ENCODE assay signal across 18 cellular contexts in genomic region chr4:175431635-175432034, GRCh38.
DNase-seq lines count a peak whose midpoint lies in the region; TF ChIP-seq lines count a peak whose summit lies in the region.
"Had no signal": no experiment of that assay in that cellular context is flagged by ENCODE, and none has a peak within 500 bp of the region (broad histone marks: within the 10 kb centered on the region; RNA-seq: fewer than 3 reads in every experiment).

No MANE protein-coding gene starts in this region.

- no peaks in the 10 kb centered on the region for H3K4me1 Mint-ChIP-seq in activated CD4-positive, alpha-beta T cell treated with anti-CD3 and anti-CD28 coated beads, Interleukin-2, amount 10 ng/mL, durations not matched to agents 24 days and 14 days
- H3K4me1 Mint-ChIP-seq: CD4-positive, alpha-beta memory T cell had no signal

- no peaks in the 10 kb centered on the region for H3K36me3 ChIP-seq in SK-N-MC (ENCODE audit: insufficient read depth, low read length)
- no peaks in the 10 kb centered on the region for H3K36me3 ChIP-seq in neural cell (ENCODE audit: insufficient read depth, low read length)
- no peaks in the 10 kb centered on the region for H3K36me3 ChIP-seq in A673 (ENCODE audit: insufficient read depth, low read length, poor library complexity, severe bottlenecking)
- H3K36me3 ChIP-seq: HAP-1 had no signal

- H3F3A ChIP-seq in neural cell (ENCODE audit: insufficient read depth, low read length, poor library complexity, severe bottlenecking), result no peaks in the 10 kb centered on the region

- peak overlapping the region; percentile 54 for H3K4me2 ChIP-seq in neural cell (ENCODE audit: low read length)
- H3K4me2 ChIP-seq: A549 had no signal

- no peak for TF ChIP-seq RAD21 in neural cell (conservative IDR thresholded peaks at IDR 0.05)

- DNase-seq in activated CD4-positive, alpha-beta T cell treated with anti-CD3 and anti-CD28 coated beads, Interleukin-2, amount 10 ng/mL, durations not matched to agents 24 days and 14 days, result peak; percentile 4
- no peak for DNase-seq in activated CD4-positive, alpha-beta T cell treated with anti-CD3 and anti-CD28 coated beads, Interleukin-2, amount 50 U/mL, for 1 hour
- DNase-seq in SK-N-MC (ENCODE audit: low read depth, low spot score), result no peak
- no peak for DNase-seq in SIG-M5 treated with dmso at 0.1 percent for 504 hours (lab: John Stamatoyannopoulos, UW; ENCODE audit: unreplicated experiment)
- no peak for DNase-seq in A673 (ENCODE audit: low spot score)
- no peak for DNase-seq in NCI-H2171 (lab: John Stamatoyannopoulos, UW)
- DNase-seq: 8988T; C1 segment of cervical spinal cord; Calu3; CD4-positive, alpha-beta memory T cell; COR-L47; DMS153; DND-41; GOT3; HFFc6 had no signal

- H3K9me3 Mint-ChIP-seq in activated CD4-positive, alpha-beta T cell treated with anti-CD3 and anti-CD28 coated beads, Interleukin-2, amount 10 ng/mL, durations not matched to agents 24 days and 14 days, result peaks cover 4% of the 10 kb centered on the region

- no peaks in the 10 kb centered on the region for H3K4me1 ChIP-seq in A673 (ENCODE audit: insufficient read depth, low read length, poor library complexity, severe bottlenecking)
- H3K4me1 ChIP-seq: A549, HAP-1 had no signal

- intact Hi-C loops in activated CD4-positive, alpha-beta T cell treated with anti-CD3 and anti-CD28 coated beads, Interleukin-2, amount 10 ng/mL, durations not matched to agents 24 days and 14 days (cut with micrococcal nuclease), result no loop called here
- intact Hi-C loops in A673 (cut with micrococcal nuclease; ENCODE audit: unreplicated experiment), result no loop called here

- H4K20me1 ChIP-seq in neural cell (ENCODE audit: insufficient read depth), result no peaks in the 10 kb centered on the region

- H3K79me2 ChIP-seq in neural cell (replicated peaks; ENCODE audit: insufficient read depth, low read length), result no peaks in the 10 kb centered on the region

- H3K9me3 ChIP-seq in SK-N-MC (ENCODE audit: low read depth, low read length), result no peaks in the 10 kb centered on the region
- no peaks in the 10 kb centered on the region for H3K9me3 ChIP-seq in neural cell (ENCODE audit: low read length)
- H3K9me3 ChIP-seq in A673 (ENCODE audit: low read depth, low read length, poor library complexity, severe bottlenecking), result no peaks in the 10 kb centered on the region
- H3K9me3 ChIP-seq: A549, HAP-1 had no signal

- TF ChIP-seq CTCF in neural cell (IDR thresholded peaks at IDR 0.05; ENCODE audit: poor library complexity, severe bottlenecking) (no peak), A673 (conservative IDR thresholded peaks at IDR 0.05; ENCODE audit: low read depth, low read length) (no peak)

- H2AFZ ChIP-seq in neural cell (ENCODE audit: low read depth, low read length), result no peak overlapping the region

- no peaks in the 10 kb centered on the region for H3K36me3 Mint-ChIP-seq in activated CD4-positive, alpha-beta T cell treated with anti-CD3 and anti-CD28 coated beads, Interleukin-2, amount 10 ng/mL, durations not matched to agents 24 days and 14 days (ENCODE audit: low read depth)
- H3K36me3 Mint-ChIP-seq: CD4-positive, alpha-beta memory T cell had no signal

- H3K27me3 ChIP-seq in neural cell (ENCODE audit: insufficient read depth, low read depth, low read length) (no peaks in the 10 kb centered on the region), A673 (replicated peaks; ENCODE audit: insufficient read depth, low read depth, low read length, poor library complexity) (no peaks in the 10 kb centered on the region)

- CTCF ChIA-PET in A673 (lab: Charles Lee), result interaction anchor here (0.7 kb wide), 1 partner anchor 989 kb away, joined by 3 read pairs; no protein-coding TSS in a partner anchor

- H3K27me3 Mint-ChIP-seq in activated CD4-positive, alpha-beta T cell treated with anti-CD3 and anti-CD28 coated beads, Interleukin-2, amount 10 ng/mL, durations not matched to agents 24 days and 14 days, result no peaks in the 10 kb centered on the region
- H3K27me3 Mint-ChIP-seq: CD4-positive, alpha-beta memory T cell had no signal

- H3K9ac ChIP-seq in SK-N-MC (ENCODE audit: insufficient read length), result no peak overlapping the region
- no peak overlapping the region for H3K9ac ChIP-seq in neural cell (ENCODE audit: low read length)

- H3K4me3 ChIP-seq in SK-N-MC (0 out of 2 replicates have a peak overlapping the region, but pooled peaks have one; percentile 20), neural cell (ENCODE audit: low read length) (peak overlapping the region; percentile 34), A673 (ENCODE audit: low read depth, low read length, poor library complexity, severe bottlenecking) (no peak overlapping the region)
- H3K4me3 ChIP-seq: A549, HAP-1 had no signal

- no peak overlapping the region for H3K27ac Mint-ChIP-seq in activated CD4-positive, alpha-beta T cell treated with anti-CD3 and anti-CD28 coated beads, Interleukin-2, amount 10 ng/mL, durations not matched to agents 24 days and 14 days
- H3K27ac Mint-ChIP-seq: CD4-positive, alpha-beta memory T cell; HFFc6 had no signal

- POLR2A ChIA-PET in A673 (lab: Charles Lee; ENCODE audit: low non-redundant PET), result no interaction called here

- H3K4me3 Mint-ChIP-seq in activated CD4-positive, alpha-beta T cell treated with anti-CD3 and anti-CD28 coated beads, Interleukin-2, amount 10 ng/mL, durations not matched to agents 24 days and 14 days, result no peak overlapping the region
- H3K4me3 Mint-ChIP-seq: CD4-positive, alpha-beta memory T cell; HFFc6 had no signal

- 0 out of 2 replicates have a peak overlapping the region, but pooled peaks have one; percentile 50 for H3K27ac ChIP-seq in SK-N-MC
- H3K27ac ChIP-seq in neural cell (ENCODE audit: low read length), result peak overlapping the region; percentile 12
- H3K27ac ChIP-seq in A673 (ENCODE audit: low read depth, low read length, poor library complexity, severe bottlenecking), result no peak overlapping the region
- H3K27ac ChIP-seq: A549 had no signal

- no TSS peak for BruUV-seq in A673 (replicated peaks; lab: Mats Ljungman, UMichigan)

- TF ChIP-seq EP300 in neural cell (conservative IDR thresholded peaks at IDR 0.05; ENCODE audit: poor library complexity, severe bottlenecking), result peak; percentile 60

- no peaks in the 10 kb centered on the region for H3K9me2 ChIP-seq in neural cell (ENCODE audit: insufficient read depth, low read length)

TF ChIP-seq in neural cell, 6 proteins besides CTCF, POLR2A, EP300 and RAD21:
- TF ChIP-seq MXI1 (conservative IDR thresholded peaks at IDR 0.05; ENCODE audit: poor library complexity, severe bottlenecking), result no peak
- TF ChIP-seq POLR2AphosphoS5 (IDR thresholded peaks at IDR 0.05), result peak; percentile 37
- TF ChIP-seq SMC3 (conservative IDR thresholded peaks at IDR 0.05; ENCODE audit: poor library complexity), result no peak
- no peak for TF ChIP-seq EZH2 (IDR thresholded peaks at IDR 0.05; ENCODE audit: borderline replicate concordance, insufficient read depth, low read length, poor library complexity, severe bottlenecking)
- no peak for TF ChIP-seq TAF1 (IDR thresholded peaks at IDR 0.05; ENCODE audit: low read depth)
- TF ChIP-seq, protein P1, sequence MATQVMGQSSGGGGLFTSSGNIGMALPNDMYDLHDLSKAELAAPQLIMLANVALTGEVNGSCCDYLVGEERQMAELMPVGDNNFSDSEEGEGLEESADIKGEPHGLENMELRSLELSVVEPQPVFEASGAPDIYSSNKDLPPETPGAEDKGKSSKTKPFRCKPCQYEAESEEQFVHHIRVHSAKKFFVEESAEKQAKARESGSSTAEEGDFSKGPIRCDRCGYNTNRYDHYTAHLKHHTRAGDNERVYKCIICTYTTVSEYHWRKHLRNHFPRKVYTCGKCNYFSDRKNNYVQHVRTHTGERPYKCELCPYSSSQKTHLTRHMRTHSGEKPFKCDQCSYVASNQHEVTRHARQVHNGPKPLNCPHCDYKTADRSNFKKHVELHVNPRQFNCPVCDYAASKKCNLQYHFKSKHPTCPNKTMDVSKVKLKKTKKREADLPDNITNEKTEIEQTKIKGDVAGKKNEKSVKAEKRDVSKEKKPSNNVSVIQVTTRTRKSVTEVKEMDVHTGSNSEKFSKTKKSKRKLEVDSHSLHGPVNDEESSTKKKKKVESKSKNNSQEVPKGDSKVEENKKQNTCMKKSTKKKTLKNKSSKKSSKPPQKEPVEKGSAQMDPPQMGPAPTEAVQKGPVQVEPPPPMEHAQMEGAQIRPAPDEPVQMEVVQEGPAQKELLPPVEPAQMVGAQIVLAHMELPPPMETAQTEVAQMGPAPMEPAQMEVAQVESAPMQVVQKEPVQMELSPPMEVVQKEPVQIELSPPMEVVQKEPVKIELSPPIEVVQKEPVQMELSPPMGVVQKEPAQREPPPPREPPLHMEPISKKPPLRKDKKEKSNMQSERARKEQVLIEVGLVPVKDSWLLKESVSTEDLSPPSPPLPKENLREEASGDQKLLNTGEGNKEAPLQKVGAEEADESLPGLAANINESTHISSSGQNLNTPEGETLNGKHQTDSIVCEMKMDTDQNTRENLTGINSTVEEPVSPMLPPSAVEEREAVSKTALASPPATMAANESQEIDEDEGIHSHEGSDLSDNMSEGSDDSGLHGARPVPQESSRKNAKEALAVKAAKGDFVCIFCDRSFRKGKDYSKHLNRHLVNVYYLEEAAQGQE (IDR thresholded peaks at IDR 0.05; ENCODE audit: borderline replicate concordance), result no peak
